Comparison of ENCODE assay signal across 8 cellular contexts in the genomic region with DNA sequence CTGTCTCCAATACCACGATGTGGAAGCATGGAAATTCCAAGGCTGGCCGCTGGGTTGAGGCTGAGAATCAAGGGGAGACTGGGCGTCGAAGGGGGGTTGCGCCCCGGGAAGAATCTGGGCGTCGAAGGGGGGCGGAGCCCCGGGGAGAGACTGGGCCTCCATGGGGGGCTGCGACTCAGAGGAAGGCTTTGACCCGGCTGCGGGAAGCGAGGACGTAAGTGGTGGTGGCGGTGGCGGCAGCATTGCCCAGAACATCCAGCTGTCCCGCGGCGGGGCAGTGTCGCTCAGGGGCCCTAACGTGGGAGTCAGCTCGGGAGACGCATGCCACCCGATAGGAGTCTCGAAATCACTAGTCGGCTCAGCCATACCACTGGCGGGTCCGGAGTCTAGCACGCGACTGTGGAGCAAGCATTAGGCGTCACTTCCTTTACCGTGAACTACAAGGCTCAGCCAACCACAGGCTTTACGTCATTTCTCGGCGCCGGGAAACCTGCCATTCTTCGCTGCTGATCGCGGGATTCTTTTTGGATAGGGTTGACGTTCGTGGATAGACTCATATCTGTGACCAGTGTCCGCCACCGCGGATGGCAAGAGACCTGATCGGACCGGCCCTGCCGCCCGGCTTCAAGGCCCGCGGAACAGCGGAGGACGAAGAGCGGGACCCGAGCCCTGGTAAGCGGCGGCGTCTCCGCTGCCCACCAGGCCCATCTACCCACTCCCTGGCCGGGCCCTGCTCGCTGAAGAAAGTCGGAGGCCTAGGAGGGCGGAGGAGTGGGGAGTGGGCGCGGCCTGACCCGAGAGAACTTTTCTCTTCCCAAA. TPM values are rescaled to one million over a fixed set of nuclear protein-coding genes. Genes with fewer than 3 reads are reported as not detected.
DNase-seq lines count a peak whose midpoint lies in the region; ATAC-seq lines count a peak whose summit lies in the region.

A gene with protein sequence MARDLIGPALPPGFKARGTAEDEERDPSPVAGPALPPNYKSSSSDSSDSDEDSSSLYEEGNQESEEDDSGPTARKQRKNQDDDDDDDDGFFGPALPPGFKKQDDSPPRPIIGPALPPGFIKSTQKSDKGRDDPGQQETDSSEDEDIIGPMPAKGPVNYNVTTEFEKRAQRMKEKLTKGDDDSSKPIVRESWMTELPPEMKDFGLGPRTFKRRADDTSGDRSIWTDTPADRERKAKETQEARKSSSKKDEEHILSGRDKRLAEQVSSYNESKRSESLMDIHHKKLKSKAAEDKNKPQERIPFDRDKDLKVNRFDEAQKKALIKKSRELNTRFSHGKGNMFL (plus strand): TSS at position 468 of the 819 bp plus-strand sequence. CDS start 117 bp downstream, at position 585.
A gene (minus strand): TSS at position 401 of the 819 bp plus-strand sequence. CDS start 35 bp downstream, at position 366.

- ATAC-seq in GM21528 (IDR thresholded peaks at IDR 0.05; ENCODE audit: low FRiP score, unreplicated experiment), result peak; percentile 97

- H3K4me3 ChIP-seq in esophagus (ENCODE audit: low read depth in 1 of 2, low read length in 2 of 2), result peak within 1 kb of the TSS; percentile 94 to 97
- H3K4me3 ChIP-seq in mucosa of rectum (ENCODE audit: low read length in 2 of 2), result peak within 1 kb of the TSS; percentile 94

- H3K27ac ChIP-seq in esophagus (ENCODE audit: low read depth in 2 of 2, low read length in 1 of 2) (peak within 1 kb of the TSS; percentile 88), mucosa of rectum (ENCODE audit: low read depth in 2 of 2, low read length in 2 of 2) (peak within 1 kb of the TSS; percentile 71 to 77)

- H3K9me3 ChIP-seq in esophagus (ENCODE audit: control insufficient read depth in 2 of 2, insufficient read depth in 1 of 2, low read depth in 1 of 2, low read length in 1 of 2) (no peaks in the 10 kb centered on the region), mucosa of rectum (ENCODE audit: control insufficient read depth in 2 of 2, low read length in 2 of 2) (no peaks in the 10 kb centered on the region)

- DNase-seq in DMS114 treated with DMSO at 0.1 percent for 48 hours (lab: John Stamatoyannopoulos, UW; ENCODE audit: unreplicated experiment) (peak; percentile 91), HuH-7.5 (ENCODE audit: low spot score) (peak; percentile 85), OCI-M1 (lab: John Stamatoyannopoulos, UW) (peak; percentile 94), activated T-cell treated with anti-CD3 and anti-CD28 coated beads for 48 hours (ENCODE audit: low read depth) (peak; percentile 86)
- DNase-seq in stimulated activated CD8-positive, alpha-beta memory T cell treated with anti-CD3 and anti-CD28 coated beads, Interleukin-4, amount 100 ng/mL, for 4 hours (ENCODE audit: low read depth in 2 of 2, low spot score in 1 of 2), result peak; percentile 85 to 90

- H3K36me3 ChIP-seq in esophagus (ENCODE audit: control insufficient read depth in 2 of 2, insufficient read depth in 2 of 2, low read length in 1 of 2) (peaks cover 0 to 4% of the 10 kb centered on the region in 2 donors), mucosa of rectum (ENCODE audit: control insufficient read depth in 2 of 2, insufficient read depth in 2 of 2, low read length in 2 of 2) (peaks cover 0 to 7% of the 10 kb centered on the region in 2 donors)

- H3K4me1 ChIP-seq in esophagus (ENCODE audit: control insufficient read depth in 2 of 2, insufficient read depth in 2 of 2, low read length in 1 of 2) (peaks cover 5 to 7% of the 10 kb centered on the region in 2 donors), mucosa of rectum (ENCODE audit: control insufficient read depth in 2 of 2, insufficient read depth in 2 of 2, low read length in 2 of 2) (peaks cover 19 to 22% of the 10 kb centered on the region in 2 donors)

- H3K27me3 ChIP-seq in esophagus (ENCODE audit: control insufficient read depth in 1 of 2, insufficient read depth in 2 of 2, low read length in 2 of 2) (no peaks in the 10 kb centered on the region), mucosa of rectum (ENCODE audit: control insufficient read depth in 2 of 2, insufficient read depth in 2 of 2, low read length in 2 of 2) (no peaks in the 10 kb centered on the region)

- H3K9ac ChIP-seq in mucosa of rectum (ENCODE audit: low read depth in 1 of 2, low read length in 2 of 2), result peak within 1 kb of the TSS; percentile 85 to 95

- 1% methylated on average over 55 to 66 of the region's 66 CpGs for WGBS in esophagus, 2 donors

RNA-seq across cellular contexts. Expression of the first gene that starts in this region (rescaled TPM):
- polyA plus RNA-seq in esophagus, result 1 to 10 TPM; 5.0 to 8.0 TPM

RNA-seq across cellular contexts. Expression of the second gene that starts in this region (rescaled TPM):
- 1 to 10 TPM; 1.8 to 3.0 TPM for polyA plus RNA-seq in esophagus

Comparison
In these comparisons a context has a peak if more than half of its experiments do, and no peak if none do; other contexts are left out.
1. Peak in every context shown above with its lines: DNase-seq, ATAC-seq, H3K4me3 ChIP-seq and H3K27ac ChIP-seq.